Comparison of ENCODE assay signal across 9 cellular contexts in genomic region chr13:108926848-108927247, GRCh38.
"Had no signal": no experiment of that assay in that cellular context is flagged by ENCODE, and none has a peak within 500 bp of the region (broad histone marks: within the 10 kb centered on the region; RNA-seq: fewer than 3 reads in every experiment).

No MANE protein-coding gene starts in this region.

- ATAC-seq: GM23338, HCT116 had no signal

- H3K9me3 ChIP-seq: HAP-1 had no signal

- H3K27ac ChIP-seq: GM23248 had no signal

- DNase-seq: GM23248, GOT3, H7, H9, HCEC 1CT, HFFc6 had no signal

- H3K4me1 ChIP-seq: HAP-1 had no signal

- H3K4me3 ChIP-seq: GM23248, GM23338, HAP-1 had no signal

- H3K36me3 ChIP-seq: HAP-1 had no signal
